In genomic region chr11:64148917-64149617, GRCh38 we compare ENCODE assay signal across 2 cellular contexts.
TF ChIP-seq lines count a peak whose summit lies in the region.

No MANE protein-coding gene starts in this region.

TF ChIP-seq in K562, 482 proteins besides CTCF, POLR2A, EP300 and RAD21:
- TF ChIP-seq, protein P1, sequence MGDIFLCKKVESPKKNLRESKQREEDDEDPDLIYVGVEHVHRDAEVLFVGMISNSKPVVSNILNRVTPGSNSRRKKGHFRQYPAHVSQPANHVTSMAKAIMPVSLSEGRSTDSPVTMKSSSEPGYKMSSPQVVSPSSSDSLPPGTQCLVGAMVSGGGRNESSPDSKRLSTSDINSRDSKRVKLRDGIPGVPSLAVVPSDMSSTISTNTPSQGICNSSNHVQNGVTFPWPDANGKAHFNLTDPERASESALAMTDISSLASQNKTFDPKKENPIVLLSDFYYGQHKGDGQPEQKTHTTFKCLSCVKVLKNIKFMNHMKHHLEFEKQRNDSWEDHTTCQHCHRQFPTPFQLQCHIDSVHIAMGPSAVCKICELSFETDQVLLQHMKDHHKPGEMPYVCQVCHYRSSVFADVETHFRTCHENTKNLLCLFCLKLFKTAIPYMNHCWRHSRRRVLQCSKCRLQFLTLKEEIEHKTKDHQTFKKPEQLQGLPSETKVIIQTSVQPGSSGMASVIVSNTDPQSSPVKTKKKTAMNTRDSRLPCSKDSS (IDR thresholded peaks at IDR 0.05; ENCODE audit: low read depth, partially characterized antibody) = no peak
- TF ChIP-seq BCOR (IDR thresholded peaks at IDR 0.05) = peak; percentile 49; the same call in 1 of the 2 replicates
- TF ChIP-seq, protein P2, sequence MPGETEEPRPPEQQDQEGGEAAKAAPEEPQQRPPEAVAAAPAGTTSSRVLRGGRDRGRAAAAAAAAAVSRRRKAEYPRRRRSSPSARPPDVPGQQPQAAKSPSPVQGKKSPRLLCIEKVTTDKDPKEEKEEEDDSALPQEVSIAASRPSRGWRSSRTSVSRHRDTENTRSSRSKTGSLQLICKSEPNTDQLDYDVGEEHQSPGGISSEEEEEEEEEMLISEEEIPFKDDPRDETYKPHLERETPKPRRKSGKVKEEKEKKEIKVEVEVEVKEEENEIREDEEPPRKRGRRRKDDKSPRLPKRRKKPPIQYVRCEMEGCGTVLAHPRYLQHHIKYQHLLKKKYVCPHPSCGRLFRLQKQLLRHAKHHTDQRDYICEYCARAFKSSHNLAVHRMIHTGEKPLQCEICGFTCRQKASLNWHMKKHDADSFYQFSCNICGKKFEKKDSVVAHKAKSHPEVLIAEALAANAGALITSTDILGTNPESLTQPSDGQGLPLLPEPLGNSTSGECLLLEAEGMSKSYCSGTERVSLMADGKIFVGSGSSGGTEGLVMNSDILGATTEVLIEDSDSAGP (CRISPR knock-in tag; IDR thresholded peaks at IDR 0.05) = no peak
- TF ChIP-seq, protein P3, sequence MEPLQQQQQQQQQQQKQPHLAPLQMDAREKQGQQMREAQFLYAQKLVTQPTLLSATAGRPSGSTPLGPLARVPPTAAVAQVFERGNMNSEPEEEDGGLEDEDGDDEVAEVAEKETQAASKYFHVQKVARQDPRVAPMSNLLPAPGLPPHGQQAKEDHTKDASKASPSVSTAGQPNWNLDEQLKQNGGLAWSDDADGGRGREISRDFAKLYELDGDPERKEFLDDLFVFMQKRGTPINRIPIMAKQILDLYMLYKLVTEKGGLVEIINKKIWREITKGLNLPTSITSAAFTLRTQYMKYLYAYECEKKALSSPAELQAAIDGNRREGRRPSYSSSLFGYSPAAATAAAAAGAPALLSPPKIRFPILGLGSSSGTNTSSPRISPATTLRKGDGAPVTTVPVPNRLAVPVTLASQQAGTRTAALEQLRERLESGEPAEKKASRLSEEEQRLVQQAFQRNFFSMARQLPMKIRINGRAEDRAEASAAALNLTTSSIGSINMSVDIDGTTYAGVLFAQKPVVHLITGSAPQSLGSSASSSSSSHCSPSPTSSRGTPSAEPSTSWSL (CRISPR knock-in tag; IDR thresholded peaks at IDR 0.05; ENCODE audit: borderline replicate concordance) = no peak
- no peak for TF ChIP-seq ZNF408 (CRISPR knock-in tag; IDR thresholded peaks at IDR 0.05; ENCODE audit: low read depth)

TF ChIP-seq in neural cell, 6 proteins besides CTCF, POLR2A, EP300 and RAD21:
- TF ChIP-seq TAF1 (IDR thresholded peaks at IDR 0.05; ENCODE audit: low read depth) (no peak), SMC3 (conservative IDR thresholded peaks at IDR 0.05; ENCODE audit: poor library complexity) (no peak), MXI1 (conservative IDR thresholded peaks at IDR 0.05; ENCODE audit: poor library complexity, severe bottlenecking) (no peak), EZH2 (IDR thresholded peaks at IDR 0.05; ENCODE audit: borderline replicate concordance, insufficient read depth, low read length, poor library complexity, severe bottlenecking) (no peak), POLR2AphosphoS5 (IDR thresholded peaks at IDR 0.05) (no peak)
- TF ChIP-seq, protein P4, sequence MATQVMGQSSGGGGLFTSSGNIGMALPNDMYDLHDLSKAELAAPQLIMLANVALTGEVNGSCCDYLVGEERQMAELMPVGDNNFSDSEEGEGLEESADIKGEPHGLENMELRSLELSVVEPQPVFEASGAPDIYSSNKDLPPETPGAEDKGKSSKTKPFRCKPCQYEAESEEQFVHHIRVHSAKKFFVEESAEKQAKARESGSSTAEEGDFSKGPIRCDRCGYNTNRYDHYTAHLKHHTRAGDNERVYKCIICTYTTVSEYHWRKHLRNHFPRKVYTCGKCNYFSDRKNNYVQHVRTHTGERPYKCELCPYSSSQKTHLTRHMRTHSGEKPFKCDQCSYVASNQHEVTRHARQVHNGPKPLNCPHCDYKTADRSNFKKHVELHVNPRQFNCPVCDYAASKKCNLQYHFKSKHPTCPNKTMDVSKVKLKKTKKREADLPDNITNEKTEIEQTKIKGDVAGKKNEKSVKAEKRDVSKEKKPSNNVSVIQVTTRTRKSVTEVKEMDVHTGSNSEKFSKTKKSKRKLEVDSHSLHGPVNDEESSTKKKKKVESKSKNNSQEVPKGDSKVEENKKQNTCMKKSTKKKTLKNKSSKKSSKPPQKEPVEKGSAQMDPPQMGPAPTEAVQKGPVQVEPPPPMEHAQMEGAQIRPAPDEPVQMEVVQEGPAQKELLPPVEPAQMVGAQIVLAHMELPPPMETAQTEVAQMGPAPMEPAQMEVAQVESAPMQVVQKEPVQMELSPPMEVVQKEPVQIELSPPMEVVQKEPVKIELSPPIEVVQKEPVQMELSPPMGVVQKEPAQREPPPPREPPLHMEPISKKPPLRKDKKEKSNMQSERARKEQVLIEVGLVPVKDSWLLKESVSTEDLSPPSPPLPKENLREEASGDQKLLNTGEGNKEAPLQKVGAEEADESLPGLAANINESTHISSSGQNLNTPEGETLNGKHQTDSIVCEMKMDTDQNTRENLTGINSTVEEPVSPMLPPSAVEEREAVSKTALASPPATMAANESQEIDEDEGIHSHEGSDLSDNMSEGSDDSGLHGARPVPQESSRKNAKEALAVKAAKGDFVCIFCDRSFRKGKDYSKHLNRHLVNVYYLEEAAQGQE (IDR thresholded peaks at IDR 0.05; ENCODE audit: borderline replicate concordance) = no peak
